ENCODE assay signal across 1 cellular context in the genomic region with DNA sequence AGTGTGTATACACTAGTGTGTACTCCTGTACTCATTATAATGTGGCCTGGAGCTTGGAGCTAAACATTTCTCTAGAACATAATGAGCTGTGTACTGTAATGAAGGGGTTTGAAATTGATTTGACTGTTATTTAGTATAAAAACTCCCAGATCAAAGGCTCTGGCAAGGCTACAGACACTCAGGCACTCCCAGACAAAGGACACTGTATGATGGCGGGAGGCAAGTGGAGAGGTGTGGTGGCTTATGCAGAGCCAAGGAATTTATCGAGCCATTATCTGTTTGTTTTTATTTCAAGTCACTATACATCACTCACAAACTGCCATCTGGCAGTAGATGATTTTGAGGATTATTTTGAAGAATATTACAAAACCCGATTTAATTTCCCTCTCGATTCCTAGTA.
TF ChIP-seq lines count a peak whose summit lies in the region.

No MANE protein-coding gene starts in this region.

TF ChIP-seq in H1, 55 proteins besides CTCF, POLR2A, EP300 and RAD21:
- TF ChIP-seq GABPA (IDR thresholded peaks at IDR 0.05; ENCODE audit: borderline replicate concordance, insufficient read depth, low read length) (no peak), PHF8 (conservative IDR thresholded peaks at IDR 0.05; ENCODE audit: low read depth, low read length) (no peak), SRF (IDR thresholded peaks at IDR 0.05; ENCODE audit: low read depth, low read length) (no peak), EGR1 (IDR thresholded peaks at IDR 0.05; ENCODE audit: borderline replicate concordance, low read depth, low read length) (no peak), YY1 (IDR thresholded peaks at IDR 0.05; ENCODE audit: low read depth, low read length) (no peak), FOSL1 (IDR thresholded peaks at IDR 0.05; ENCODE audit: insufficient read depth, low read depth, low read length) (no peak), NANOG (IDR thresholded peaks at IDR 0.05; ENCODE audit: insufficient read depth, low read depth, low read length, poor library complexity, severe bottlenecking) (no peak), GTF2F1 (IDR thresholded peaks at IDR 0.05; ENCODE audit: borderline replicate concordance, low read depth, low read length) (no peak), SUZ12 (IDR thresholded peaks at IDR 0.05; ENCODE audit: low read length) (no peak), TAF1 (IDR thresholded peaks at IDR 0.05; ENCODE audit: low read depth, low read length) (no peak), SP2 (IDR thresholded peaks at IDR 0.05; ENCODE audit: low read length) (no peak)
- TF ChIP-seq, protein P1, sequence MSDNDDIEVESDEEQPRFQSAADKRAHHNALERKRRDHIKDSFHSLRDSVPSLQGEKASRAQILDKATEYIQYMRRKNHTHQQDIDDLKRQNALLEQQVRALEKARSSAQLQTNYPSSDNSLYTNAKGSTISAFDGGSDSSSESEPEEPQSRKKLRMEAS (IDR thresholded peaks at IDR 0.05) = no peak
